In the genomic region with DNA sequence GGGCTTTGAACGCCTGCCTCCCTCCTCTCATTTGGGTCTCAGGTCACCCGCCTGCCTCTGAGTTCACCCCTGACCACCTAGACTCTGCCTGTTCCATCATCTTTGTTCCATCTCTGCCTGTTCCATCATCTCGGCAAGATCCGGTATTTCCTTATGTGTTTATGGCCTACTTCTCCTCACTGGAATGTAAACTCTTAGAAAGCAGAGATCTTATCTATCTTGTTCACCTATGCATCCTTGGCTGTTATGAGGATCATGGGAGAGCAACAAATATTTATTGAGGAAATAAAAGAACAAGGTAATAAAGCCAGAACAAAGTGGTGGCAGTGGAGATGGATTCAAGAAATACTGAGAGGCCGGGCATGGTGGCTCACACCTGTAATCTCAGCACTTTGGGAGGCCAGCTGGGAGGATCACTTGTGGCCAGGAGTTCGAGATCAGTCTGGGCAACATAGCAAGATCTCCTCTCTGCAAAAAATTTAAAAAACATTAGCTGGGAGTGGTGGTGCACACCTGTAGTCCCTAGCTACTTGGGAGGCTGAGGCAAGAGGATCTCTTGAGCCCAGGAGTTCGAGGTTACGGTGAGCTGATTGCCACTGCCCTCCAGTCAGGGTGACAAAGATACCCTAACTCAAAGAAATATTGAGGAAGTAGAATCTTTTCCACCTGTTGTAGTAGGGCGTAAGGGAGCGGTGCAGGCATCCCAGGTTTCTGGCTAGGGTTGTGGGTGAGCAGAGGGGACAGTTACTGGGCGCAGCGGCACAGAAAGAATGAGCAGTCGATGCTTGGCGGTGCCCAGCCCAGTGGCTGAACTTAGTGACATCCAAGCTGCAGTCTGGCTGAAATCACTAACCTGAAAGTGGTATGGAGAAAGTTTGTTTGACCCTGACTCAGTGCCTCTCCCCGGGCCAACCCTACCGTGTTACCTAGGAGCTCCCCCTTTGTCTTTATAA, we compare ENCODE assay signal across 8 cellular contexts. TPM values are rescaled to one million over a fixed set of nuclear protein-coding genes. Genes with fewer than 3 reads are reported as not detected.
DNase-seq lines count a peak whose midpoint lies in the region; ATAC-seq and TF ChIP-seq lines count a peak whose summit lies in the region.

No MANE protein-coding gene starts in this region.

- no peaks in the 10 kb centered on the region for H3K9me3 Mint-ChIP-seq in MCF 10A (ENCODE audit: unreplicated experiment)

- peak overlapping the region; percentile 97 to 100 (median 99) for H3K27ac ChIP-seq in heart left ventricle
- peak overlapping the region; percentile 100 for H3K27ac ChIP-seq in muscle layer of colon (ENCODE audit: low read depth, low read length)
- H3K27ac ChIP-seq in uterus: peak overlapping the region; percentile 96 to 97

- peaks cover 9% of the 10 kb centered on the region for H3K4me1 Mint-ChIP-seq in MCF 10A (ENCODE audit: insufficient read depth, unreplicated experiment)

- H3K27me3 ChIP-seq in heart left ventricle (no peaks in the 10 kb centered on the region), muscle layer of colon (ENCODE audit: control insufficient read depth in 1 of 2, insufficient read depth in 2 of 2, low read length in 2 of 2) (no peaks in the 10 kb centered on the region), uterus (no peaks in the 10 kb centered on the region)

- H3K9me3 ChIP-seq in heart left ventricle: no peaks in the 10 kb centered on the region
- H3K9me3 ChIP-seq in muscle layer of colon (ENCODE audit: low read length): no peaks in the 10 kb centered on the region
- H3K9me3 ChIP-seq in uterus: no peaks in the 10 kb centered on the region

- no peak for TF ChIP-seq CTCF in heart left ventricle (IDR thresholded peaks at IDR 0.05)
- no peak for TF ChIP-seq CTCF in MCF 10A (IDR thresholded peaks at IDR 0.05; ENCODE audit: unreplicated experiment)
- no peak for TF ChIP-seq CTCF in uterus (IDR thresholded peaks at IDR 0.05)

- ATAC-seq in heart left ventricle (no peak), left cardiac atrium (no peak), HG02610 (IDR thresholded peaks at IDR 0.05; ENCODE audit: unreplicated experiment) (no peak)

- POLR2A ChIA-PET in MCF 10A (lab: Yijun Ruan, JAX): interaction anchor here (1.1 to 4.1 kb wide), 2 partner anchors 65 to 178 kb away, joined by 3 to 63 read pairs; partner anchors contain the start of genes BAG5 and COA8

- peak overlapping the region in 3 of 12 donors; percentile 89 to 98 (median 89) for H3K4me3 ChIP-seq in heart left ventricle
- H3K4me3 ChIP-seq in muscle layer of colon (ENCODE audit: low read depth in 1 of 2, low read length in 2 of 2): peak overlapping the region in 1 of 2 donors; percentile 49
- H3K4me3 ChIP-seq in uterus: no peak overlapping the region

- H3K4me1 ChIP-seq in heart left ventricle (peaks cover 6 to 67% (median 48%) of the 10 kb centered on the region in 12 donors), muscle layer of colon (ENCODE audit: insufficient read depth, low read length) (peaks cover 41% of the 10 kb centered on the region), uterus (peaks cover 0 to 6% of the 10 kb centered on the region in 2 donors)

- H3K4me3 Mint-ChIP-seq in MCF 10A (ENCODE audit: unreplicated experiment): no peak overlapping the region

- no TSS peak for BruUV-seq in MCF 10A (replicated peaks; lab: Mats Ljungman, UMichigan)

- intact Hi-C loops in heart left ventricle (cut with DNase I): loop anchor here in 5 of 10 donors (5.0 to 10.0 kb wide), 4 partner anchors 50 to 90 kb away; partner anchors contain the start of genes XRCC3 (in 1 of the 5) and ZFYVE21 (in 1 of the 5)
- intact Hi-C loops in left cardiac atrium (cut with DNase I): loop anchor here in 1 of 2 donors (10.0 kb wide), 1 partner anchor 53 kb away; no protein-coding TSS in a partner anchor
- intact Hi-C loops in MCF 10A (cut with micrococcal nuclease): loop anchor here (2.0 to 10.0 kb wide), 2 partner anchors 51 to 87 kb away; partner anchors contain the start of genes XRCC3 and ZFYVE21
- intact Hi-C loops in uterus (cut with DNase I; ENCODE audit: low total_unique reads): no loop called here

- CTCF ChIA-PET in MCF 10A (lab: Yijun Ruan, JAX): interaction anchor here (0.6 kb wide), 1 partner anchor 142 kb away, joined by 4 read pairs; no protein-coding TSS in a partner anchor

- H3K27ac Mint-ChIP-seq in MCF 10A (ENCODE audit: low read depth, unreplicated experiment): peak overlapping the region; percentile 89

- no peak for TF ChIP-seq POLR2A in heart left ventricle (IDR thresholded peaks at IDR 0.05)
- TF ChIP-seq POLR2A in uterus (IDR thresholded peaks at IDR 0.05): no peak

- peaks cover 0 to 11% (median 1%) of the 10 kb centered on the region in 9 donors for H3K36me3 ChIP-seq in heart left ventricle
- H3K36me3 ChIP-seq in muscle layer of colon (ENCODE audit: insufficient read depth, low read length): peaks cover 4% of the 10 kb centered on the region
- H3K36me3 ChIP-seq in uterus: no peaks in the 10 kb centered on the region

- no peaks in the 10 kb centered on the region for H3K27me3 Mint-ChIP-seq in MCF 10A (ENCODE audit: insufficient read depth, unreplicated experiment)

- H3K9ac ChIP-seq in muscle layer of colon (ENCODE audit: low read length): peak overlapping the region; percentile 94

- H3K36me3 Mint-ChIP-seq in MCF 10A (ENCODE audit: insufficient read depth, unreplicated experiment): peaks cover 9% of the 10 kb centered on the region

- 93 to 95% (median 95%) methylated on average over 16 of the region's 16 CpGs for WGBS in heart left ventricle, 4 donors

- DNase-seq in heart left ventricle: peak in 1 of 5 donors; percentile 29
- no peak for DNase-seq in left cardiac atrium
- DNase-seq in MCF 10A (ENCODE audit: unreplicated experiment): no peak
- no peak for DNase-seq in uterus
- DNase-seq in SW 1271 (lab: John Stamatoyannopoulos, UW): no peak
- DNase-seq in activated CD4-positive, CD25-positive, alpha-beta regulatory T cell treated with anti-CD3 and anti-CD28 coated beads, Interleukin-2, amount 50 U/mL, for 72 hours: no peak

RNA-seq across cellular contexts. Expression of gene KLC1, which starts 1.7 kb away (rescaled TPM):
- total RNA-seq in heart left ventricle (100 to 1,000 TPM; 127 to 241 (median 150) TPM), left cardiac atrium (100 to 1,000 TPM; 118 to 139 TPM), MCF 10A (2022) (216 and 220 TPM in 2 replicates), uterus (100 to 1,000 TPM; 130 to 459 (median 285) TPM)
- polyA plus RNA-seq in heart left ventricle: 100 to 1,000 TPM; 162 to 171 TPM
